In genomic region chr11:106178361-106178760, GRCh38 we compare ENCODE assay signal across 29 cellular contexts.
"Had no signal": no experiment of that assay in that cellular context is flagged by ENCODE, and none has a peak within 500 bp of the region (broad histone marks: within the 10 kb centered on the region; RNA-seq: fewer than 3 reads in every experiment).

No MANE protein-coding gene starts in this region.

- H3K79me2 ChIP-seq: hepatocyte, parathyroid adenoma had no signal

- H3K36me3 Mint-ChIP-seq: activated naive CD4-positive, alpha-beta T cell treated with anti-CD3 and anti-CD28 coated beads, Interleukin-2, amount 10 ng/mL, durations not matched to agents 7 days and 5 days; activated naive CD8-positive, alpha-beta T cell treated with anti-CD3 and anti-CD28 coated beads, Interleukin-2, amount 10 ng/mL, durations not matched to agents 7 days and 5 days; naive B cell had no signal

- H3K4me3 ChIP-seq: hepatocyte, spleen, testis had no signal

- ATAC-seq: left cardiac atrium, left ventricle myocardium superior, right cardiac atrium, T-helper 17 cell had no signal

- H3K27ac Mint-ChIP-seq: activated CD4-positive, alpha-beta memory T cell treated with anti-CD3 and anti-CD28 coated beads, Interleukin-2, amount 10 ng/mL, durations not matched to agents 7 days and 5 days; activated CD4-positive, alpha-beta T cell treated with anti-CD3 and anti-CD28 coated beads, Interleukin-2, amount 10 ng/mL, durations not matched to agents 24 days and 14 days; activated naive CD4-positive, alpha-beta T cell treated with anti-CD3 and anti-CD28 coated beads, Interleukin-2, amount 10 ng/mL, durations not matched to agents 7 days and 5 days; activated naive CD8-positive, alpha-beta T cell treated with anti-CD3 and anti-CD28 coated beads, Interleukin-2, amount 10 ng/mL, durations not matched to agents 7 days and 5 days; activated T-cell treated with anti-CD3 and anti-CD28 coated beads, Interleukin-2, amount 50 U/mL, for 24 hours; dendritic cell treated with granulocyte-macrophage colony-stimulating factor and Interleukin-4, amounts not matched to agents 40 ng/mL and 50 ng/mL, for 4 days; endodermal cell; mesothelial cell of epicardium; naive B cell; nephron progenitor cell; T-helper 17 cell had no signal

- H3K4me1 ChIP-seq: parathyroid adenoma, spleen, testis had no signal

- DNase-seq: activated CD4-positive, alpha-beta memory T cell treated with anti-CD3 and anti-CD28 coated beads, Interleukin-2, amount 10 ng/mL, durations not matched to agents 7 days and 5 days; activated CD4-positive, alpha-beta T cell treated with anti-CD3 and anti-CD28 coated beads, Interleukin-2, amount 10 ng/mL, durations not matched to agents 24 days and 14 days; activated CD4-positive, CD25-positive, alpha-beta regulatory T cell treated with anti-CD3 and anti-CD28 coated beads, Interleukin-2, amount 50 U/mL, for 72 hours; activated CD8-positive, alpha-beta memory T cell treated with anti-CD3 and anti-CD28 coated beads, Interleukin-2, amount 50 U/mL, for 48 hours; activated gamma-delta T cell; activated naive CD4-positive, alpha-beta T cell treated with anti-CD3 and anti-CD28 coated beads, Interleukin-2, amount 10 ng/mL, durations not matched to agents 7 days and 5 days; activated naive CD8-positive, alpha-beta T cell treated with anti-CD3 and anti-CD28 coated beads, Interleukin-2, amount 10 ng/mL, durations not matched to agents 7 days and 5 days; activated T-cell treated with anti-CD3 and anti-CD28 coated beads, Interleukin-2, amount 50 U/mL, for 24 hours; amygdala; endodermal cell; left cardiac atrium; left ventricle myocardium superior; naive B cell; nephron progenitor cell; right cardiac atrium; spleen; stimulated activated naive CD4-positive, alpha-beta T cell treated with Interleukin-2 at 50 U/mL for 16 hours; T-helper 17 cell; T1000; testis had no signal

- FAIRE-seq: frontal cortex, keratinocyte, urothelium cell line had no signal

- H3K27ac ChIP-seq: neutrophil, parathyroid adenoma, spleen, testis had no signal

- H3K9me3 Mint-ChIP-seq: activated naive CD8-positive, alpha-beta T cell treated with anti-CD3 and anti-CD28 coated beads, Interleukin-2, amount 10 ng/mL, durations not matched to agents 7 days and 5 days had no signal

- H3K9ac ChIP-seq: parathyroid adenoma had no signal

- H3K4me1 Mint-ChIP-seq: activated CD4-positive, alpha-beta memory T cell treated with anti-CD3 and anti-CD28 coated beads, Interleukin-2, amount 10 ng/mL, durations not matched to agents 7 days and 5 days; activated CD4-positive, alpha-beta T cell treated with anti-CD3 and anti-CD28 coated beads, Interleukin-2, amount 10 ng/mL, durations not matched to agents 24 days and 14 days; activated naive CD4-positive, alpha-beta T cell treated with anti-CD3 and anti-CD28 coated beads, Interleukin-2, amount 10 ng/mL, durations not matched to agents 7 days and 5 days; activated naive CD8-positive, alpha-beta T cell treated with anti-CD3 and anti-CD28 coated beads, Interleukin-2, amount 10 ng/mL, durations not matched to agents 7 days and 5 days; central memory CD8-positive, alpha-beta T cell; naive B cell; T-helper 17 cell had no signal

- H3K27me3 Mint-ChIP-seq: activated CD4-positive, alpha-beta memory T cell treated with anti-CD3 and anti-CD28 coated beads, Interleukin-2, amount 10 ng/mL, durations not matched to agents 7 days and 5 days; activated CD4-positive, alpha-beta T cell treated with anti-CD3 and anti-CD28 coated beads, Interleukin-2, amount 10 ng/mL, durations not matched to agents 24 days and 14 days; activated naive CD4-positive, alpha-beta T cell treated with anti-CD3 and anti-CD28 coated beads, Interleukin-2, amount 10 ng/mL, durations not matched to agents 7 days and 5 days; activated naive CD8-positive, alpha-beta T cell treated with anti-CD3 and anti-CD28 coated beads, Interleukin-2, amount 10 ng/mL, durations not matched to agents 7 days and 5 days; central memory CD8-positive, alpha-beta T cell; dendritic cell treated with granulocyte-macrophage colony-stimulating factor and Interleukin-4, amounts not matched to agents 40 ng/mL and 50 ng/mL, for 4 days; naive B cell had no signal

- H3K27me3 ChIP-seq: hepatocyte, neutrophil, spleen, testis had no signal

- H2AFZ ChIP-seq: hepatocyte, parathyroid adenoma had no signal

- H3K9me3 ChIP-seq: neutrophil, testis had no signal

- H3K4me3 Mint-ChIP-seq: activated CD4-positive, alpha-beta memory T cell treated with anti-CD3 and anti-CD28 coated beads, Interleukin-2, amount 10 ng/mL, durations not matched to agents 7 days and 5 days; activated CD4-positive, alpha-beta T cell treated with anti-CD3 and anti-CD28 coated beads, Interleukin-2, amount 10 ng/mL, durations not matched to agents 24 days and 14 days; activated naive CD4-positive, alpha-beta T cell treated with anti-CD3 and anti-CD28 coated beads, Interleukin-2, amount 10 ng/mL, durations not matched to agents 7 days and 5 days; activated naive CD8-positive, alpha-beta T cell treated with anti-CD3 and anti-CD28 coated beads, Interleukin-2, amount 10 ng/mL, durations not matched to agents 7 days and 5 days; activated T-cell treated with anti-CD3 and anti-CD28 coated beads, Interleukin-2, amount 50 U/mL, for 24 hours; central memory CD8-positive, alpha-beta T cell; dendritic cell treated with granulocyte-macrophage colony-stimulating factor and Interleukin-4, amounts not matched to agents 40 ng/mL and 50 ng/mL, for 4 days; endodermal cell; mesothelial cell of epicardium; naive B cell; nephron progenitor cell; T-helper 17 cell had no signal

- H3K36me3 ChIP-seq: neutrophil, spleen had no signal
